ENCODE assay signal across 1 cellular context in the genomic region with DNA sequence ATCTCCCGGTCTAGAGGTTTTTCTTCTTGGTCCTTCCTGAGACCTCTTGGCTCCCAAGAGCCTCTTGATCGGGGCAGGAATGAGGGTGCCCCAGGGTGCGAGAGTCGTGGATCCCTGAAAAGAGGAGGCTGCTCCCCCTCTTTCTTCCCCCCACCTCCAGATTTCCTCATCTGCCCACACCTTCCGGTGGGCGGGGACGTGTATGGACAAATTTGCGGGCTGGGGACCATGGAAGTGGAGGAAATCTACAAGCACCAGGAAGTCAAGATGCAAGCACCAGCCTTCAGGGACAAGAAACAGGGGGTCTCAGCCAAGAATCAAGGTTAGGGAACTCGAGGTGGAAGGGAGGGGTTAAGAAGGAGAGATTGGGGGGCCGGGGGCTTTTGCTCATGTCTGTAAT.
TF ChIP-seq lines count a peak whose summit lies in the region.

MCEMP1 (plus strand) TSS at position 237 of the 400 bp plus-strand sequence; CDS start at position 268, 31 bp downstream.

TF ChIP-seq in H1, 55 proteins besides CTCF, POLR2A, EP300 and RAD21:
- TF ChIP-seq SIX5 (IDR thresholded peaks at IDR 0.05; ENCODE audit: low read depth, low read length) (no peak), BACH1 (IDR thresholded peaks at IDR 0.05; ENCODE audit: low read length) (no peak), CHD1 (IDR thresholded peaks at IDR 0.05; ENCODE audit: low read depth, low read length) (no peak), ZNF274 (IDR thresholded peaks at IDR 0.05; ENCODE audit: borderline replicate concordance, extremely low read depth, low read length) (no peak), TCF12 (IDR thresholded peaks at IDR 0.05; ENCODE audit: low read depth, low read length) (no peak), SP2 (IDR thresholded peaks at IDR 0.05; ENCODE audit: low read length) (no peak), RBBP5 (IDR thresholded peaks at IDR 0.05; ENCODE audit: borderline replicate concordance, low read depth, low read length) (no peak), HDAC2 (IDR thresholded peaks at IDR 0.05; ENCODE audit: borderline replicate concordance in 1 of 2, low read depth in 2 of 2, low read length in 2 of 2) (no peak), EGR1 (IDR thresholded peaks at IDR 0.05; ENCODE audit: borderline replicate concordance, low read depth, low read length) (no peak), SP4 (IDR thresholded peaks at IDR 0.05; ENCODE audit: low read length) (no peak), NRF1 (IDR thresholded peaks at IDR 0.05; ENCODE audit: low read depth, low read length) (no peak), TBP (IDR thresholded peaks at IDR 0.05; ENCODE audit: low read depth, low read length) (no peak), RNF2 (IDR thresholded peaks at IDR 0.05; ENCODE audit: borderline replicate concordance, low read depth, low read length, missing control alignments, poor library complexity, severe bottlenecking) (no peak), TAF1 (IDR thresholded peaks at IDR 0.05; ENCODE audit: low read depth, low read length) (no peak), PHF8 (conservative IDR thresholded peaks at IDR 0.05; ENCODE audit: low read depth, low read length) (no peak)
- TF ChIP-seq, protein P1, sequence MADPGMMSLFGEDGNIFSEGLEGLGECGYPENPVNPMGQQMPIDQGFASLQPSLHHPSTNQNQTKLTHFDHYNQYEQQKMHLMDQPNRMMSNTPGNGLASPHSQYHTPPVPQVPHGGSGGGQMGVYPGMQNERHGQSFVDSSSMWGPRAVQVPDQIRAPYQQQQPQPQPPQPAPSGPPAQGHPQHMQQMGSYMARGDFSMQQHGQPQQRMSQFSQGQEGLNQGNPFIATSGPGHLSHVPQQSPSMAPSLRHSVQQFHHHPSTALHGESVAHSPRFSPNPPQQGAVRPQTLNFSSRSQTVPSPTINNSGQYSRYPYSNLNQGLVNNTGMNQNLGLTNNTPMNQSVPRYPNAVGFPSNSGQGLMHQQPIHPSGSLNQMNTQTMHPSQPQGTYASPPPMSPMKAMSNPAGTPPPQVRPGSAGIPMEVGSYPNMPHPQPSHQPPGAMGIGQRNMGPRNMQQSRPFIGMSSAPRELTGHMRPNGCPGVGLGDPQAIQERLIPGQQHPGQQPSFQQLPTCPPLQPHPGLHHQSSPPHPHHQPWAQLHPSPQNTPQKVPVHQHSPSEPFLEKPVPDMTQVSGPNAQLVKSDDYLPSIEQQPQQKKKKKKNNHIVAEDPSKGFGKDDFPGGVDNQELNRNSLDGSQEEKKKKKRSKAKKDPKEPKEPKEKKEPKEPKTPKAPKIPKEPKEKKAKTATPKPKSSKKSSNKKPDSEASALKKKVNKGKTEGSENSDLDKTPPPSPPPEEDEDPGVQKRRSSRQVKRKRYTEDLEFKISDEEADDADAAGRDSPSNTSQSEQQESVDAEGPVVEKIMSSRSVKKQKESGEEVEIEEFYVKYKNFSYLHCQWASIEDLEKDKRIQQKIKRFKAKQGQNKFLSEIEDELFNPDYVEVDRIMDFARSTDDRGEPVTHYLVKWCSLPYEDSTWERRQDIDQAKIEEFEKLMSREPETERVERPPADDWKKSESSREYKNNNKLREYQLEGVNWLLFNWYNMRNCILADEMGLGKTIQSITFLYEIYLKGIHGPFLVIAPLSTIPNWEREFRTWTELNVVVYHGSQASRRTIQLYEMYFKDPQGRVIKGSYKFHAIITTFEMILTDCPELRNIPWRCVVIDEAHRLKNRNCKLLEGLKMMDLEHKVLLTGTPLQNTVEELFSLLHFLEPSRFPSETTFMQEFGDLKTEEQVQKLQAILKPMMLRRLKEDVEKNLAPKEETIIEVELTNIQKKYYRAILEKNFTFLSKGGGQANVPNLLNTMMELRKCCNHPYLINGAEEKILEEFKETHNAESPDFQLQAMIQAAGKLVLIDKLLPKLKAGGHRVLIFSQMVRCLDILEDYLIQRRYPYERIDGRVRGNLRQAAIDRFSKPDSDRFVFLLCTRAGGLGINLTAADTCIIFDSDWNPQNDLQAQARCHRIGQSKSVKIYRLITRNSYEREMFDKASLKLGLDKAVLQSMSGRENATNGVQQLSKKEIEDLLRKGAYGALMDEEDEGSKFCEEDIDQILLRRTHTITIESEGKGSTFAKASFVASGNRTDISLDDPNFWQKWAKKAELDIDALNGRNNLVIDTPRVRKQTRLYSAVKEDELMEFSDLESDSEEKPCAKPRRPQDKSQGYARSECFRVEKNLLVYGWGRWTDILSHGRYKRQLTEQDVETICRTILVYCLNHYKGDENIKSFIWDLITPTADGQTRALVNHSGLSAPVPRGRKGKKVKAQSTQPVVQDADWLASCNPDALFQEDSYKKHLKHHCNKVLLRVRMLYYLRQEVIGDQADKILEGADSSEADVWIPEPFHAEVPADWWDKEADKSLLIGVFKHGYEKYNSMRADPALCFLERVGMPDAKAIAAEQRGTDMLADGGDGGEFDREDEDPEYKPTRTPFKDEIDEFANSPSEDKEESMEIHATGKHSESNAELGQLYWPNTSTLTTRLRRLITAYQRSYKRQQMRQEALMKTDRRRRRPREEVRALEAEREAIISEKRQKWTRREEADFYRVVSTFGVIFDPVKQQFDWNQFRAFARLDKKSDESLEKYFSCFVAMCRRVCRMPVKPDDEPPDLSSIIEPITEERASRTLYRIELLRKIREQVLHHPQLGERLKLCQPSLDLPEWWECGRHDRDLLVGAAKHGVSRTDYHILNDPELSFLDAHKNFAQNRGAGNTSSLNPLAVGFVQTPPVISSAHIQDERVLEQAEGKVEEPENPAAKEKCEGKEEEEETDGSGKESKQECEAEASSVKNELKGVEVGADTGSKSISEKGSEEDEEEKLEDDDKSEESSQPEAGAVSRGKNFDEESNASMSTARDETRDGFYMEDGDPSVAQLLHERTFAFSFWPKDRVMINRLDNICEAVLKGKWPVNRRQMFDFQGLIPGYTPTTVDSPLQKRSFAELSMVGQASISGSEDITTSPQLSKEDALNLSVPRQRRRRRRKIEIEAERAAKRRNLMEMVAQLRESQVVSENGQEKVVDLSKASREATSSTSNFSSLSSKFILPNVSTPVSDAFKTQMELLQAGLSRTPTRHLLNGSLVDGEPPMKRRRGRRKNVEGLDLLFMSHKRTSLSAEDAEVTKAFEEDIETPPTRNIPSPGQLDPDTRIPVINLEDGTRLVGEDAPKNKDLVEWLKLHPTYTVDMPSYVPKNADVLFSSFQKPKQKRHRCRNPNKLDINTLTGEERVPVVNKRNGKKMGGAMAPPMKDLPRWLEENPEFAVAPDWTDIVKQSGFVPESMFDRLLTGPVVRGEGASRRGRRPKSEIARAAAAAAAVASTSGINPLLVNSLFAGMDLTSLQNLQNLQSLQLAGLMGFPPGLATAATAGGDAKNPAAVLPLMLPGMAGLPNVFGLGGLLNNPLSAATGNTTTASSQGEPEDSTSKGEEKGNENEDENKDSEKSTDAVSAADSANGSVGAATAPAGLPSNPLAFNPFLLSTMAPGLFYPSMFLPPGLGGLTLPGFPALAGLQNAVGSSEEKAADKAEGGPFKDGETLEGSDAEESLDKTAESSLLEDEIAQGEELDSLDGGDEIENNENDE (IDR thresholded peaks at IDR 0.05; ENCODE audit: insufficient replicate concordance, low read length): no peak
